Comparison of ENCODE assay signal across 8 cellular contexts in genomic region chr3:46693038-46693896, GRCh38. TPM values are rescaled to one million over a fixed set of nuclear protein-coding genes. Genes with fewer than 3 reads are reported as not detected.
DNase-seq lines count a peak whose midpoint lies in the region; ATAC-seq and TF ChIP-seq lines count a peak whose summit lies in the region.

TSS of gene ALS2CL (minus strand) at chr3:46693679. CDS start at chr3:46689440, 4,239 bp downstream.

- peaks cover 9% of the 10 kb centered on the region for H3K27me3 Mint-ChIP-seq in HFFc6 (ENCODE audit: insufficient read depth)

- ATAC-seq in activated CD4-positive, CD25-positive, alpha-beta regulatory T cell treated with anti-CD3 and anti-CD28 coated beads, Interleukin-2, amount 50 U/mL, for 24 hours: peak; percentile 68 to 78
- no peak for ATAC-seq in GM19452 (IDR thresholded peaks at IDR 0.05; ENCODE audit: unreplicated experiment)

- H3K27me3 ChIP-seq in AG04450 (ENCODE audit: control insufficient read depth, insufficient read depth, low read length): peaks cover 30% of the 10 kb centered on the region

- TF ChIP-seq CTCF in AG04450 (IDR thresholded peaks at IDR 0.05; ENCODE audit: low read depth, low read length): no peak
- TF ChIP-seq CTCF in HFFc6 (IDR thresholded peaks at IDR 0.05): no peak

- peaks cover 16% of the 10 kb centered on the region for H3K4me1 Mint-ChIP-seq in HFFc6 (ENCODE audit: low read depth)

- H3K36me3 Mint-ChIP-seq in HFFc6 (ENCODE audit: low read depth): no peaks in the 10 kb centered on the region

- no peak within 1 kb of the TSS for H3K27ac ChIP-seq in AG04450 (ENCODE audit: low read depth, low read length)

- DNase-seq in AG04450 (ENCODE audit: low read depth, low spot score) (no peak), HFFc6 (no peak), cerebellum (ENCODE audit: low spot score) (peak; percentile 82), left kidney (ENCODE audit: low read depth, low spot score) (peak; percentile 75), DMS79 (lab: John Stamatoyannopoulos, UW) (no peak)
- peak; percentile 71 to 73 for DNase-seq in stimulated activated CD4-positive, alpha-beta T cell treated with anti-CD3 and anti-CD28 coated beads, Interleukin-4, amount 100 ng/mL, for 4 hours

- CTCF ChIA-PET in AG04450 (lab: Charles Lee): interaction anchor here (0.6 to 2.2 kb wide), 5 partner anchors 12 to 205 kb away, joined by 3 to 8 read pairs (median 4); no protein-coding TSS in a partner anchor

- peak within 1 kb of the TSS; percentile 60 for H3K4me3 ChIP-seq in AG04450 (ENCODE audit: low read depth, low read length)

- H3K27ac Mint-ChIP-seq in HFFc6: peak within 1 kb of the TSS; percentile 72; the same call in 1 of the 2 replicates

- no peaks in the 10 kb centered on the region for H3K9me3 ChIP-seq in AG04450 (ENCODE audit: control insufficient read depth, insufficient read depth, low read length)

- peak within 1 kb of the TSS; percentile 84 for H3K4me3 Mint-ChIP-seq in HFFc6

- no peaks in the 10 kb centered on the region for H3K9me3 Mint-ChIP-seq in HFFc6

- POLR2A ChIA-PET in AG04450 (lab: Yijun Ruan, JAX): interaction anchor here (0.6 kb wide), 1 partner anchor 208 kb away, joined by 3 read pairs; no protein-coding TSS in a partner anchor

RNA-seq across cellular contexts. Expression of gene ALS2CL, which starts in this region (rescaled TPM):
- polyA plus RNA-seq in AG04450 (2011; rRNA removed): 0.89 and 1.0 TPM in 2 replicates
- polyA minus RNA-seq in AG04450 (2011; rRNA and poly(A)+ RNA removed): 0.91 and 1.9 TPM in 2 replicates
- total RNA-seq in HFFc6 (2021; fragmentation: NEBNext Ultra II Directional; extraction: Animal tissue kit (Norgen Biotek cat#: 25700)): 1 to 10 TPM; 1.7 to 3.9 (median 2.4) TPM
- total RNA-seq in cerebellum: 3.2 TPM

Comparison
In these comparisons a context has a peak if more than half of its experiments do, and no peak if none do; other contexts are left out.
1. DNase-seq: peak in cerebellum (single experiment), left kidney (single experiment) and stimulated activated CD4-positive, alpha-beta T cell treated with anti-CD3 and anti-CD28 coated beads, Interleukin-4, amount 100 ng/mL, for 4 hours (2 of 2); none in AG04450 (single experiment), HFFc6 (single experiment) and DMS79 (single experiment).